ENCODE assay signal across 16 cellular contexts in the genomic region with DNA sequence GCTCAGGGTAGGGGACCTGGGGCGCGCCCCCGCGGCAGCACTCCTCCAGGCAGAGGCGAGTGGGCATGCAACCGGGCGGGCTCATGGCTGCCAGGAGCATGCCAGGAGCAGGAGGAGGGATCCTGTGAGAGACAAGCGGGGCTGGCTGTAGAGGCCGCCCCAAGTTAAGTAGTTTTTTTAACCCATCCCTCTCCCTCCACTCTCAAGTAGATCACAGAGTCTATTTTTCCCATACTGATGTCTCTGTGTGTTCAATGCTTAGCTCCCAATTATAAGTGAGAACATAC. TPM values are rescaled to one million over a fixed set of nuclear protein-coding genes. Genes with fewer than 3 reads are reported as not detected.
"Had no signal": no experiment of that assay in that cellular context is flagged by ENCODE, and none has a peak within 500 bp of the region (broad histone marks: within the 10 kb centered on the region; RNA-seq: fewer than 3 reads in every experiment).

No MANE protein-coding gene starts in this region.

RNA-seq across cellular contexts. Expression of gene TRIM43, which starts 49.4 kb away (rescaled TPM):
- total RNA-seq: activated B cell treated with CpG ODN at 0.5 μM for 24 hours; activated CD4-positive, alpha-beta memory T cell treated with anti-CD3 and anti-CD28 coated beads for 36 hours; activated CD4-positive, alpha-beta T cell treated with anti-CD3 and anti-CD28 coated beads, Interleukin-2, amount 10 ng/mL, durations not matched to agents 24 days and 14 days; activated CD8-positive, alpha-beta memory T cell treated with anti-CD3 and anti-CD28 coated beads for 36 hours; activated CD8-positive, alpha-beta T cell treated with anti-CD3 and anti-CD28 coated beads for 36 hours; activated naive CD4-positive, alpha-beta T cell treated with anti-CD3 and anti-CD28 coated beads for 36 hours; activated naive CD4-positive, alpha-beta T cell treated with anti-CD3 and anti-CD28 coated beads, Interleukin-2, amount 50 U/mL, for 72 hours; activated naive CD8-positive, alpha-beta T cell treated with anti-CD3 and anti-CD28 coated beads for 36 hours; activated T-cell treated with anti-CD3 and anti-CD28 coated beads, Interleukin-2, amount 50 U/mL, for 4 hours; activated T-cell treated with anti-CD3 and anti-CD28 coated beads, Interleukin-2, amount 50 U/mL, for 72 hours; activated T-helper 1 cell treated with anti-CD3 and anti-CD28 coated beads, Interleukin-12 subunit alpha, Interleukin-12 subunit beta, Interleukin-2, Interleukin-4 antibody, amounts not matched to agents 30 ng/mL and 10 ng/mL and 1 ng/mL, durations not matched to agents 14 hours and 24 hours and 36 hours; adrenal gland; aorta; body of pancreas; breast epithelium; cardiac septum had no signal
- polyA plus RNA-seq: adrenal gland, aorta had no signal
